1 cellular context compared by ENCODE assay signal in the genomic region with DNA sequence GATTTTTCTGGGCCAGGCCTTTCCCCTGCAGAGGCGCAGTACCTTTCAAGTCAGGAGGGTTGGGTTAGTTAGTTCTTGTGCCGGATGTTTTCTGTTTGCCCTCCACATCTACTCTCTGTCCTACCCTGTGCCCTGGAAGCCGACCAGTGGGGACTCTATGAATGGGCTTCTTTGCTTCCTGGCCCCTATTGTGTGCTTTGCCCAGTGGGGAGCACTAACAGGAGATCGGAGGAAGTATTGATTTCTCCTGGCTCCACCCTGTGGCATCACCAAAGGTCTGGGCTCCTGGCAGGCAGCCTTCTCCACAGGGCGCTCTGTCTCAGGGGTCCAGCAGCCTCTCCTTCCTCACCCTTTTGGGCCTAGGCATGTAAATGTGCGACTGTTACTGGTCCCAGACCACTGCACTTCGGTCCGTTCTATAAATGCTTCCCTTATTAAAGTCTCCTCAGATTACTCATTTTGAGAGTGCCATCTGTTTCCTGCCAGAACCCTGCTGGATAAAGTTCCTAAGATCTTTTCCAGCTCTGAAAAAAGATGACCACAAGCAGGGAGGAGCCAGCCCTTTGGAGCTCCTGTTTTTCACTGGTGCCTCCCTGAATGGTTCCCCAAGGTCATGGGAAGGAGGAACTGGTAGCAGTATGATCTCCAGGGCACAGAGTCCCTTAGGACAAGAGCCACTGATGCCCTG.
TF ChIP-seq lines count a peak whose summit lies in the region.

No MANE protein-coding gene starts in this region.

TF ChIP-seq in HepG2, 621 proteins besides CTCF, POLR2A, EP300 and RAD21 (continued from another document and continues in another):
- TF ChIP-seq, protein P1, sequence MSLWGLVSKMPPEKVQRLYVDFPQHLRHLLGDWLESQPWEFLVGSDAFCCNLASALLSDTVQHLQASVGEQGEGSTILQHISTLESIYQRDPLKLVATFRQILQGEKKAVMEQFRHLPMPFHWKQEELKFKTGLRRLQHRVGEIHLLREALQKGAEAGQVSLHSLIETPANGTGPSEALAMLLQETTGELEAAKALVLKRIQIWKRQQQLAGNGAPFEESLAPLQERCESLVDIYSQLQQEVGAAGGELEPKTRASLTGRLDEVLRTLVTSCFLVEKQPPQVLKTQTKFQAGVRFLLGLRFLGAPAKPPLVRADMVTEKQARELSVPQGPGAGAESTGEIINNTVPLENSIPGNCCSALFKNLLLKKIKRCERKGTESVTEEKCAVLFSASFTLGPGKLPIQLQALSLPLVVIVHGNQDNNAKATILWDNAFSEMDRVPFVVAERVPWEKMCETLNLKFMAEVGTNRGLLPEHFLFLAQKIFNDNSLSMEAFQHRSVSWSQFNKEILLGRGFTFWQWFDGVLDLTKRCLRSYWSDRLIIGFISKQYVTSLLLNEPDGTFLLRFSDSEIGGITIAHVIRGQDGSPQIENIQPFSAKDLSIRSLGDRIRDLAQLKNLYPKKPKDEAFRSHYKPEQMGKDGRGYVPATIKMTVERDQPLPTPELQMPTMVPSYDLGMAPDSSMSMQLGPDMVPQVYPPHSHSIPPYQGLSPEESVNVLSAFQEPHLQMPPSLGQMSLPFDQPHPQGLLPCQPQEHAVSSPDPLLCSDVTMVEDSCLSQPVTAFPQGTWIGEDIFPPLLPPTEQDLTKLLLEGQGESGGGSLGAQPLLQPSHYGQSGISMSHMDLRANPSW (CRISPR knock-in tag; IDR thresholded peaks at IDR 0.05; ENCODE audit: borderline replicate concordance) = peak; percentile 78; the same call in 1 of the 2 replicates
- no peak for TF ChIP-seq GLMP (CRISPR knock-in tag; IDR thresholded peaks at IDR 0.05; ENCODE audit: borderline replicate concordance)
- TF ChIP-seq, protein P2, sequence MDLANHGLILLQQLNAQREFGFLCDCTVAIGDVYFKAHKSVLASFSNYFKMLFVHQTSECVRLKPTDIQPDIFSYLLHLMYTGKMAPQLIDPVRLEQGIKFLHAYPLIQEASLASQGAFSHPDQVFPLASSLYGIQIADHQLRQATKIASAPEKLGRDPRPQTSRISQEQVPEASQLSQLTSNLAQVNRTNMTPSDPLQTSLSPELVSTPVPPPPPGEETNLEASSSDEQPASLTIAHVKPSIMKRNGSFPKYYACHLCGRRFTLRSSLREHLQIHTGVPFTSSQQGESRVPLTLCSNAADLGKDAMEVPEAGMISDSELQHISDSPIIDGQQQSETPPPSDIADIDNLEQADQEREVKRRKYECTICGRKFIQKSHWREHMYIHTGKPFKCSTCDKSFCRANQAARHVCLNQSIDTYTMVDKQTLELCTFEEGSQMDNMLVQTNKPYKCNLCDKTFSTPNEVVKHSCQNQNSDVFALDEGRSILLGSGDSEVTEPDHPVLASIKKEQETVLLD (CRISPR knock-in tag; IDR thresholded peaks at IDR 0.05; ENCODE audit: low read depth) = no peak
- TF ChIP-seq FOXO4 (CRISPR knock-in tag; conservative IDR thresholded peaks at IDR 0.05) = no peak
- TF ChIP-seq FOXA1 (IDR thresholded peaks at IDR 0.05) = no peak
- TF ChIP-seq FOXA1 (CRISPR knock-in tag; IDR thresholded peaks at IDR 0.05) = peak; percentile 54; the same call in 1 of the 2 replicates
- TF ChIP-seq, protein P3, sequence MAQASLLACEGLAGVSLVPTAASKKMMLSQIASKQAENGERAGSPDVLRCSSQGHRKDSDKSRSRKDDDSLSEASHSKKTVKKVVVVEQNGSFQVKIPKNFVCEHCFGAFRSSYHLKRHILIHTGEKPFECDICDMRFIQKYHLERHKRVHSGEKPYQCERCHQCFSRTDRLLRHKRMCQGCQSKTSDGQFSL (CRISPR knock-in tag; IDR thresholded peaks at IDR 0.05) = no peak
- TF ChIP-seq THAP9 (CRISPR knock-in tag; IDR thresholded peaks at IDR 0.05; ENCODE audit: borderline replicate concordance) = peak; percentile 41; the same call in 1 of the 2 replicates
- peak; percentile 96 for TF ChIP-seq PHF21A (CRISPR knock-in tag; IDR thresholded peaks at IDR 0.05)
- TF ChIP-seq, protein P4, sequence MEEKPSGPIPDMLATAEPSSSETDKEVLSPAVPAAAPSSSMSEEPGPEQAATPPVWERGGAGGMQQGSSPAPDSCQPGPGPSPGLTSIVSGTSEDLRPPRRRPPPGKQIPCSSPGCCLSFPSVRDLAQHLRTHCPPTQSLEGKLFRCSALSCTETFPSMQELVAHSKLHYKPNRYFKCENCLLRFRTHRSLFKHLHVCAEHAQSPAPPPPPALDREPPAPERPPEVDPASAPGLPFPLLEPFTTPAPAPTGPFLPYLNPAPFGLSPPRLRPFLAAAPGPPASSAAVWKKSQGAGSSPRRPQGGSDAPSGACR (CRISPR knock-in tag; IDR thresholded peaks at IDR 0.05) = 0 out of 2 replicates have a peak, but pooled peaks have one; percentile 43
- no peak for TF ChIP-seq ZNF530 (CRISPR knock-in tag; IDR thresholded peaks at IDR 0.05; ENCODE audit: low read depth)
- TF ChIP-seq ZKSCAN8 (CRISPR knock-in tag; IDR thresholded peaks at IDR 0.05; ENCODE audit: borderline replicate concordance) = no peak; the same call in 1 of the 2 replicates
- no peak for TF ChIP-seq ZNF597 (CRISPR knock-in tag; IDR thresholded peaks at IDR 0.05)
- 0 out of 2 replicates have a peak, but pooled peaks have one; percentile 3 for TF ChIP-seq STAG1 (CRISPR knock-in tag; IDR thresholded peaks at IDR 0.05)
- TF ChIP-seq, protein P5, sequence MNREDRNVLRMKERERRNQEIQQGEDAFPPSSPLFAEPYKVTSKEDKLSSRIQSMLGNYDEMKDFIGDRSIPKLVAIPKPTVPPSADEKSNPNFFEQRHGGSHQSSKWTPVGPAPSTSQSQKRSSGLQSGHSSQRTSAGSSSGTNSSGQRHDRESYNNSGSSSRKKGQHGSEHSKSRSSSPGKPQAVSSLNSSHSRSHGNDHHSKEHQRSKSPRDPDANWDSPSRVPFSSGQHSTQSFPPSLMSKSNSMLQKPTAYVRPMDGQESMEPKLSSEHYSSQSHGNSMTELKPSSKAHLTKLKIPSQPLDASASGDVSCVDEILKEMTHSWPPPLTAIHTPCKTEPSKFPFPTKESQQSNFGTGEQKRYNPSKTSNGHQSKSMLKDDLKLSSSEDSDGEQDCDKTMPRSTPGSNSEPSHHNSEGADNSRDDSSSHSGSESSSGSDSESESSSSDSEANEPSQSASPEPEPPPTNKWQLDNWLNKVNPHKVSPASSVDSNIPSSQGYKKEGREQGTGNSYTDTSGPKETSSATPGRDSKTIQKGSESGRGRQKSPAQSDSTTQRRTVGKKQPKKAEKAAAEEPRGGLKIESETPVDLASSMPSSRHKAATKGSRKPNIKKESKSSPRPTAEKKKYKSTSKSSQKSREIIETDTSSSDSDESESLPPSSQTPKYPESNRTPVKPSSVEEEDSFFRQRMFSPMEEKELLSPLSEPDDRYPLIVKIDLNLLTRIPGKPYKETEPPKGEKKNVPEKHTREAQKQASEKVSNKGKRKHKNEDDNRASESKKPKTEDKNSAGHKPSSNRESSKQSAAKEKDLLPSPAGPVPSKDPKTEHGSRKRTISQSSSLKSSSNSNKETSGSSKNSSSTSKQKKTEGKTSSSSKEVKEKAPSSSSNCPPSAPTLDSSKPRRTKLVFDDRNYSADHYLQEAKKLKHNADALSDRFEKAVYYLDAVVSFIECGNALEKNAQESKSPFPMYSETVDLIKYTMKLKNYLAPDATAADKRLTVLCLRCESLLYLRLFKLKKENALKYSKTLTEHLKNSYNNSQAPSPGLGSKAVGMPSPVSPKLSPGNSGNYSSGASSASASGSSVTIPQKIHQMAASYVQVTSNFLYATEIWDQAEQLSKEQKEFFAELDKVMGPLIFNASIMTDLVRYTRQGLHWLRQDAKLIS (CRISPR knock-in tag; IDR thresholded peaks at IDR 0.05) = peak; percentile 83
- no peak for TF ChIP-seq ZNF639 (CRISPR knock-in tag; conservative IDR thresholded peaks at IDR 0.05)
- peak; percentile 69 for TF ChIP-seq SP5 (CRISPR knock-in tag; IDR thresholded peaks at IDR 0.05; ENCODE audit: borderline replicate concordance, low read depth)
- TF ChIP-seq XBP1 (CRISPR knock-in tag; IDR thresholded peaks at IDR 0.05) = no peak
- peak; percentile 46; the same call in 1 of the 2 replicates for TF ChIP-seq CBX5 (CRISPR knock-in tag; IDR thresholded peaks at IDR 0.05; ENCODE audit: borderline replicate concordance)
- no peak for TF ChIP-seq YY1 (IDR thresholded peaks at IDR 0.05; ENCODE audit: insufficient read depth, insufficient replicate concordance, low read depth, low read length)
- peak in 1 of 2 experiments; percentile 28; a peak in 1 of 4 replicates for TF ChIP-seq HMGXB4 (CRISPR knock-in tag; IDR thresholded peaks at IDR 0.05; ENCODE audit: borderline replicate concordance in 1 of 2, low read depth in 1 of 2)
- no peak; the same call in 1 of the 2 replicates for TF ChIP-seq YEATS2 (CRISPR knock-in tag; IDR thresholded peaks at IDR 0.05; ENCODE audit: borderline replicate concordance)
- peak; percentile 75; the same call in 1 of the 2 replicates for TF ChIP-seq ZNF776 (CRISPR knock-in tag; IDR thresholded peaks at IDR 0.05)
- TF ChIP-seq ZNF17 (CRISPR knock-in tag; IDR thresholded peaks at IDR 0.05) = no peak
- no peak for TF ChIP-seq MLLT10 (CRISPR knock-in tag; IDR thresholded peaks at IDR 0.05)
- 0 out of 2 replicates have a peak, but pooled peaks have one; percentile 27 for TF ChIP-seq SMAD1 (CRISPR knock-in tag; IDR thresholded peaks at IDR 0.05; ENCODE audit: borderline replicate concordance, low read depth)
- TF ChIP-seq ZMAT3 (CRISPR knock-in tag; conservative IDR thresholded peaks at IDR 0.05) = peak; percentile 90
- no peak for TF ChIP-seq MAFF (IDR thresholded peaks at IDR 0.05; ENCODE audit: low read depth, low read length)
- TF ChIP-seq ZNF879 (CRISPR knock-in tag; IDR thresholded peaks at IDR 0.05) = no peak
- no peak for TF ChIP-seq CHD4 (IDR thresholded peaks at IDR 0.05; ENCODE audit: borderline replicate concordance, low read length)
- TF ChIP-seq ZNF720 (CRISPR knock-in tag; IDR thresholded peaks at IDR 0.05) = no peak
- TF ChIP-seq ATF7-NPFF (CRISPR knock-in tag; IDR thresholded peaks at IDR 0.05; ENCODE audit: low read depth) = no peak
- peak; percentile 24; the same call in 1 of the 2 replicates for TF ChIP-seq GATA4 (IDR thresholded peaks at IDR 0.05; ENCODE audit: borderline replicate concordance, low read depth)
- no peak for TF ChIP-seq SIN3B (IDR thresholded peaks at IDR 0.05; ENCODE audit: low read length)
- TF ChIP-seq KLF16 (CRISPR knock-in tag; IDR thresholded peaks at IDR 0.05) = peak in 1 of 2 experiments; percentile 32; a peak in 1 of 4 replicates
